ENCODE assay signal across 8 cellular contexts in genomic region chr11:7098235-7098832, GRCh38. TPM values are rescaled to one million over a fixed set of nuclear protein-coding genes. Genes with fewer than 3 reads are reported as not detected.
DNase-seq lines count a peak whose midpoint lies in the region; ATAC-seq and TF ChIP-seq lines count a peak whose summit lies in the region.
"Had no signal": no experiment of that assay in that cellular context is flagged by ENCODE, and none has a peak within 500 bp of the region (broad histone marks: within the 10 kb centered on the region; RNA-seq: fewer than 3 reads in every experiment).

No MANE protein-coding gene starts in this region.

- no peaks in the 10 kb centered on the region for H3K27me3 ChIP-seq in GM23338 (ENCODE audit: insufficient read depth)
- H3K27me3 ChIP-seq in MM.1S (replicated peaks; ENCODE audit: insufficient read depth, low read length), result no peaks in the 10 kb centered on the region
- no peaks in the 10 kb centered on the region for H3K27me3 ChIP-seq in SK-N-SH (ENCODE audit: insufficient read depth)
- peaks cover 2% of the 10 kb centered on the region for H3K27me3 ChIP-seq in fibroblast of lung (ENCODE audit: control insufficient read depth, insufficient read depth, low read length)
- no peaks in the 10 kb centered on the region for H3K27me3 ChIP-seq in neural cell (ENCODE audit: insufficient read depth, low read depth, low read length)

- no peak overlapping the region for H3K4me3 Mint-ChIP-seq in GM23338
- H3K4me3 Mint-ChIP-seq: activated naive CD8-positive, alpha-beta T cell had no signal

- H3K9me3 Mint-ChIP-seq in GM23338, result no peaks in the 10 kb centered on the region

- TF ChIP-seq RAD21 in SK-N-SH (IDR thresholded peaks at IDR 0.05; ENCODE audit: low read length) (peak; percentile 94), neural cell (conservative IDR thresholded peaks at IDR 0.05) (peak; percentile 96)

- 1% methylated on average over 2 of the region's 2 CpGs for WGBS in SK-N-SH (ENCODE audit: low lambda C conversion rate)

- H3K36me3 Mint-ChIP-seq in GM23338 (ENCODE audit: low read depth), result no peaks in the 10 kb centered on the region
- H3K36me3 Mint-ChIP-seq: activated naive CD8-positive, alpha-beta T cell had no signal

- POLR2A ChIA-PET in SK-N-SH (lab: Yijun Ruan, JAX), result no interaction called here

- H3K79me2 ChIP-seq in GM23338 (replicated peaks; ENCODE audit: insufficient read depth), result no peaks in the 10 kb centered on the region
- no peaks in the 10 kb centered on the region for H3K79me2 ChIP-seq in MM.1S (ENCODE audit: low read length)
- no peaks in the 10 kb centered on the region for H3K79me2 ChIP-seq in SK-N-SH (ENCODE audit: insufficient read depth)
- no peaks in the 10 kb centered on the region for H3K79me2 ChIP-seq in fibroblast of lung (ENCODE audit: control insufficient read depth, insufficient read depth, low read length)
- H3K79me2 ChIP-seq in neural cell (replicated peaks; ENCODE audit: insufficient read depth, low read length), result no peaks in the 10 kb centered on the region

- H3K9ac ChIP-seq in MM.1S (ENCODE audit: low read length), result no peak overlapping the region
- H3K9ac ChIP-seq in SK-N-SH, result no peak overlapping the region
- no peak overlapping the region for H3K9ac ChIP-seq in fibroblast of lung (ENCODE audit: insufficient read depth, low read length)
- no peak overlapping the region for H3K9ac ChIP-seq in neural cell (ENCODE audit: low read length)

- H3K27ac Mint-ChIP-seq in GM23338, result no peak overlapping the region
- H3K27ac Mint-ChIP-seq: activated naive CD8-positive, alpha-beta T cell had no signal

- TF ChIP-seq EP300 in SK-N-SH (IDR thresholded peaks at IDR 0.05; ENCODE audit: borderline replicate concordance in 1 of 2, low read depth in 1 of 2, low read length in 1 of 2) (no peak), neural cell (conservative IDR thresholded peaks at IDR 0.05; ENCODE audit: poor library complexity, severe bottlenecking) (no peak)

- H3K4me1 Mint-ChIP-seq in GM23338, result no peaks in the 10 kb centered on the region

- no peak overlapping the region for H3K4me3 ChIP-seq in GM23338
- no peak overlapping the region for H3K4me3 ChIP-seq in MM.1S (ENCODE audit: low read length)
- H3K4me3 ChIP-seq in SK-N-SH (ENCODE audit: low read depth in 2 of 2, low read length in 1 of 2), result peak overlapping the region in 1 of 2 experiments; percentile 16; a peak in 1 of 4 replicates
- H3K4me3 ChIP-seq in fibroblast of lung (replicated peaks in 1 of 4; ENCODE audit: control extremely low read depth in 1 of 4, insufficient read depth in 1 of 4, low read depth in 3 of 4, low read length in 4 of 4), result no peak overlapping the region
- H3K4me3 ChIP-seq in neural cell (ENCODE audit: low read length), result no peak overlapping the region

- no peak overlapping the region for H2AFZ ChIP-seq in GM23338
- peak overlapping the region; percentile 10; the same call in 1 of the 2 replicates for H2AFZ ChIP-seq in MM.1S (ENCODE audit: low read length)
- no peak overlapping the region for H2AFZ ChIP-seq in SK-N-SH (ENCODE audit: low read depth)
- H2AFZ ChIP-seq in fibroblast of lung (ENCODE audit: low read length), result no peak overlapping the region
- no peak overlapping the region for H2AFZ ChIP-seq in neural cell (ENCODE audit: low read depth, low read length)

- H4K20me1 ChIP-seq in GM23338 (replicated peaks; ENCODE audit: insufficient read depth), result no peaks in the 10 kb centered on the region
- no peaks in the 10 kb centered on the region for H4K20me1 ChIP-seq in MM.1S (ENCODE audit: insufficient read depth, low read length)
- no peaks in the 10 kb centered on the region for H4K20me1 ChIP-seq in SK-N-SH (ENCODE audit: insufficient read depth)
- no peaks in the 10 kb centered on the region for H4K20me1 ChIP-seq in fibroblast of lung (ENCODE audit: control insufficient read depth, extremely low read depth, insufficient read depth, low read length)
- H4K20me1 ChIP-seq in neural cell (ENCODE audit: insufficient read depth), result no peaks in the 10 kb centered on the region

- no peaks in the 10 kb centered on the region for H3F3A ChIP-seq in GM23338 (replicated peaks; ENCODE audit: low read depth)
- no peaks in the 10 kb centered on the region for H3F3A ChIP-seq in MM.1S (ENCODE audit: insufficient read depth, low read length)
- H3F3A ChIP-seq in SK-N-SH (replicated peaks; ENCODE audit: insufficient read depth), result no peaks in the 10 kb centered on the region
- no peaks in the 10 kb centered on the region for H3F3A ChIP-seq in neural cell (ENCODE audit: insufficient read depth, low read length, poor library complexity, severe bottlenecking)

- peak; percentile 92 for ATAC-seq in GM23338

- H3K36me3 ChIP-seq in GM23338 (ENCODE audit: insufficient read depth) (no peaks in the 10 kb centered on the region), MM.1S (replicated peaks; ENCODE audit: insufficient read depth, low read length) (no peaks in the 10 kb centered on the region), SK-N-SH (replicated peaks in 1 of 2; ENCODE audit: control insufficient read depth in 1 of 2, insufficient read depth in 2 of 2, low read length in 1 of 2) (no peaks in the 10 kb centered on the region), fibroblast of lung (ENCODE audit: control insufficient read depth, insufficient read depth, low read length) (no peaks in the 10 kb centered on the region), neural cell (ENCODE audit: insufficient read depth, low read length) (no peaks in the 10 kb centered on the region)

- DNase-seq in GM04503 (ENCODE audit: low read depth) (peak; percentile 7), GM23338 (ENCODE audit: low spot score) (peak; percentile 87), MM.1S (peak; percentile 71), SK-N-SH (peak; percentile 55), fibroblast of lung (ENCODE audit: low read depth in 2 of 2) (peak; percentile 14 to 64)
- no peak for DNase-seq in NK-92 treated with Interleukin-12 subunit alpha and Interleukin-12 subunit beta, amount 100 ng/mL, for 24 hours (lab: John Stamatoyannopoulos, UW)

- H3K9me2 ChIP-seq in GM23338 (ENCODE audit: insufficient read depth), result no peaks in the 10 kb centered on the region
- no peaks in the 10 kb centered on the region for H3K9me2 ChIP-seq in MM.1S (replicated peaks; ENCODE audit: insufficient read depth, low read length)
- no peaks in the 10 kb centered on the region for H3K9me2 ChIP-seq in SK-N-SH
- H3K9me2 ChIP-seq in neural cell (ENCODE audit: insufficient read depth, low read length), result no peaks in the 10 kb centered on the region

- H3K4me1 ChIP-seq in GM23338 (ENCODE audit: insufficient read depth) (no peaks in the 10 kb centered on the region), MM.1S (ENCODE audit: low read length) (no peaks in the 10 kb centered on the region), SK-N-SH (ENCODE audit: control insufficient read depth in 1 of 2, insufficient read depth in 2 of 2, low read depth in 1 of 2, low read length in 1 of 2) (no peaks in the 10 kb centered on the region), fibroblast of lung (ENCODE audit: control insufficient read depth, extremely low read depth, insufficient read depth, low read length) (no peaks in the 10 kb centered on the region)

- H3K9me3 ChIP-seq in MM.1S (replicated peaks; ENCODE audit: insufficient read depth, low read length) (no peaks in the 10 kb centered on the region), SK-N-SH (no peaks in the 10 kb centered on the region), fibroblast of lung (ENCODE audit: control insufficient read depth, insufficient read depth, low read depth, low read length) (no peaks in the 10 kb centered on the region), neural cell (ENCODE audit: low read length) (no peaks in the 10 kb centered on the region)

- H3K4me2 ChIP-seq in GM23338 (no peak overlapping the region), MM.1S (ENCODE audit: low read depth, low read length) (no peak overlapping the region), SK-N-SH (no peak overlapping the region), fibroblast of lung (ENCODE audit: extremely low read depth, insufficient read depth, low read length) (no peak overlapping the region), neural cell (ENCODE audit: low read length) (no peak overlapping the region)

- H3K27ac ChIP-seq in GM23338 (ENCODE audit: low read depth), result no peak overlapping the region
- no peak overlapping the region for H3K27ac ChIP-seq in MM.1S (ENCODE audit: low read length)
- no peak overlapping the region for H3K27ac ChIP-seq in SK-N-SH (ENCODE audit: low read depth in 2 of 2, low read length in 1 of 2)
- no peak overlapping the region for H3K27ac ChIP-seq in fibroblast of lung (ENCODE audit: insufficient read depth, low read length)
- no peak overlapping the region for H3K27ac ChIP-seq in neural cell (ENCODE audit: low read length)

- no peaks in the 10 kb centered on the region for H3K27me3 Mint-ChIP-seq in GM23338 (ENCODE audit: insufficient read depth, low read depth, poor library complexity)

- CTCF ChIA-PET in SK-N-SH (lab: Yijun Ruan, JAX), result interaction anchor here (0.5 to 4.1 kb wide), 51 partner anchors 10 to 892 kb away, joined by 3 to 41 read pairs (median 4); partner anchors contain the start of genes EIF3F and PPFIBP2

- TF ChIP-seq CTCF in GM23338 (conservative IDR thresholded peaks at IDR 0.05; ENCODE audit: low read depth in 2 of 2) (peak; percentile 75 to 88), MM.1S (IDR thresholded peaks at IDR 0.05; ENCODE audit: low read length) (peak; percentile 72), SK-N-SH (IDR thresholded peaks at IDR 0.05) (peak; percentile 77), fibroblast of lung (conservative IDR thresholded peaks at IDR 0.05 in 1 of 2, IDR thresholded peaks at IDR 0.05 in 1 of 2; ENCODE audit: low read depth in 1 of 2, low read length in 2 of 2) (peak; percentile 64 to 70), neural cell (IDR thresholded peaks at IDR 0.05; ENCODE audit: poor library complexity, severe bottlenecking) (peak; percentile 93)

TF ChIP-seq in GM23338, 12 proteins besides CTCF, POLR2A, EP300 and RAD21 (continues in another document):
- no peak for TF ChIP-seq POLR2AphosphoS5 (IDR thresholded peaks at IDR 0.05; ENCODE audit: low read depth)

TF ChIP-seq in SK-N-SH, 30 proteins besides CTCF, POLR2A, EP300 and RAD21 (continues in another document):
- TF ChIP-seq SMC3 (IDR thresholded peaks at IDR 0.05; ENCODE audit: low read depth, low read length), result peak; percentile 66

TF ChIP-seq in neural cell, 6 proteins besides CTCF, POLR2A, EP300 and RAD21:
- TF ChIP-seq SMC3 (conservative IDR thresholded peaks at IDR 0.05; ENCODE audit: poor library complexity) (peak; percentile 93), POLR2AphosphoS5 (IDR thresholded peaks at IDR 0.05) (no peak)

RNA-seq across cellular contexts. Expression of gene RBMXL2, which starts 9.5 kb away (rescaled TPM):
- 0.17 TPM in 1 of 2 replicates, not detected in the other for total RNA-seq in GM23338 (2014; rRNA removed; shearing (Covaris generic))
- polyA plus RNA-seq in GM23338 (2016; fragmentation: Nextera tagmentation; extraction: Ambion mirVana) (not detected in 2 replicates), SK-N-SH (2012; rRNA removed) (not detected in 2 replicates), fibroblast of lung (not detected in 2 replicates), neural cell (not detected in 2 replicates)
- polyA plus RNA-seq in SK-N-SH (2012; cell fraction: cytosol; rRNA removed), result not detected in 2 replicates
- polyA plus RNA-seq in SK-N-SH (2012; cell fraction: nucleus; rRNA removed), result not detected in 2 replicates
- under 0.01 TPM in 1 of 2 replicates, not detected in the other for total RNA-seq in fibroblast of lung
- not detected in 2 replicates for polyA plus RNA-seq in fibroblast of lung (2012)
- polyA minus RNA-seq in fibroblast of lung (ENCODE audit: low replicate concordance) (not detected in 2 replicates), neural cell (0.49 TPM in 1 of 2 replicates, not detected in the other)
